24 cellular contexts compared by ENCODE assay signal in the genomic region with DNA sequence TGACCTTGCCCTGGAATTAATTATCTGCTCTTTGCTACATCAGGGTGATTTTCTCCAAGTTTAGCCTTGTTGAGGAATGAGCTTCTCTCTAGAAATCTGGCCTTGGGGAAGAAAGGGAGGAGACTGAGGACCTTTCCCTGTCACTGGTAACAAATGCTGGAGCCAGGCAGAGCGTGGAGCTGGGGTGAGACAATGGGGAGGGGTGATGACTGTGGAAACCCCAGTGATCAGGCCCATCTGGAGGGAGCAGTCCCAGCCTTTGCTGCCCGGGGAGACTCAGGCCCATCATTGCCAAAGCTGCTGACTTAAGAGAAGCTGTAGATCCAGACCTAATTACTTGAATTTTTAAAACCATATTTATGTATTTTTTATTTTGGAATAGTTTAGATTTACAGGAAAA. TPM values are rescaled to one million over a fixed set of nuclear protein-coding genes. Genes with fewer than 3 reads are reported as not detected.
A peak's percentile ranks its signal among the peaks of the same experiment; 100 is the strongest.
DNase-seq lines count a peak whose midpoint lies in the region; ATAC-seq and TF ChIP-seq lines count a peak whose summit lies in the region.
"Had no signal": no experiment of that assay in that cellular context is flagged by ENCODE, and none has a peak within 500 bp of the region (broad histone marks: within the 10 kb centered on the region; RNA-seq: fewer than 3 reads in every experiment).

No MANE protein-coding gene starts in this region.

- H3K9me3 Mint-ChIP-seq in activated CD8-positive, alpha-beta T cell treated with anti-CD3 and anti-CD28 coated beads for 36 hours = no peaks in the 10 kb centered on the region
- no peaks in the 10 kb centered on the region for H3K9me3 Mint-ChIP-seq in activated CD8-positive, alpha-beta T cell treated with anti-CD3 and anti-CD28 coated beads, Interleukin-2, amount 10 ng/mL, durations not matched to agents 7 days and 5 days (ENCODE audit: insufficient read depth)
- peaks cover 4% of the 10 kb centered on the region for H3K9me3 Mint-ChIP-seq in WTC11
- H3K9me3 Mint-ChIP-seq: T-helper 2 cell treated with Interferon-gamma antibody and Interleukin-4, amounts not matched to agents 5 μg/mL and 100 μg/mL, for 36 hours had no signal

- no peak overlapping the region for H3K4me3 Mint-ChIP-seq in activated CD8-positive, alpha-beta T cell treated with anti-CD3 and anti-CD28 coated beads for 36 hours
- H3K4me3 Mint-ChIP-seq in activated CD8-positive, alpha-beta T cell treated with anti-CD3 and anti-CD28 coated beads, Interleukin-2, amount 10 ng/mL, durations not matched to agents 7 days and 5 days = no peak overlapping the region
- no peak overlapping the region for H3K4me3 Mint-ChIP-seq in WTC11
- H3K4me3 Mint-ChIP-seq: T-helper 2 cell treated with Interferon-gamma antibody and Interleukin-4, amounts not matched to agents 5 μg/mL and 100 μg/mL, for 36 hours had no signal

- DNase-seq in activated CD8-positive, alpha-beta T cell treated with anti-CD3 and anti-CD28 coated beads for 36 hours = no peak
- no peak for DNase-seq in activated CD8-positive, alpha-beta T cell treated with anti-CD3 and anti-CD28 coated beads, Interleukin-2, amount 10 ng/mL, durations not matched to agents 7 days and 5 days
- DNase-seq in WTC11 (ENCODE audit: low spot score) (no peak), fibroblast of the aortic adventitia (ENCODE audit: low read depth) (peak; percentile 44), tibial artery (no peak), superior temporal gyrus (ENCODE audit: extremely low spot score) (no peak)
- DNase-seq: activated CD8-positive, alpha-beta memory T cell treated with anti-CD3 and anti-CD28 coated beads for 24 hours; dorsolateral prefrontal cortex; gastrocnemius medialis; islet precursor cell; mammary epithelial cell; MG63; NCI-H1436; NCI-H524 treated with DMSO at 0.1 percent for 48 hours; pancreas; stimulated activated naive CD4-positive, alpha-beta T cell; thyroid gland had no signal

- H3K4me1 Mint-ChIP-seq in activated CD8-positive, alpha-beta T cell treated with anti-CD3 and anti-CD28 coated beads for 36 hours (ENCODE audit: low read depth) = peaks cover 7% of the 10 kb centered on the region
- H3K4me1 Mint-ChIP-seq in activated CD8-positive, alpha-beta T cell treated with anti-CD3 and anti-CD28 coated beads, Interleukin-2, amount 10 ng/mL, durations not matched to agents 7 days and 5 days (ENCODE audit: low read depth) = peaks cover 12% of the 10 kb centered on the region
- H3K4me1 Mint-ChIP-seq in WTC11 = 0 out of 2 replicates have a peak, but pooled peaks cover 3% of the 10 kb centered on the region

- H3K27ac ChIP-seq in tibial artery = peak overlapping the region; percentile 75 to 76
- H3K27ac ChIP-seq: 22Rv1, dorsolateral prefrontal cortex, gastrocnemius medialis, HL-60, pancreas, thyroid gland had no signal

- peak overlapping the region; percentile 16 for H3K27ac Mint-ChIP-seq in activated CD8-positive, alpha-beta T cell treated with anti-CD3 and anti-CD28 coated beads for 36 hours
- no peak overlapping the region for H3K27ac Mint-ChIP-seq in activated CD8-positive, alpha-beta T cell treated with anti-CD3 and anti-CD28 coated beads, Interleukin-2, amount 10 ng/mL, durations not matched to agents 7 days and 5 days
- peak overlapping the region; percentile 7; the same call in 1 of the 2 replicates for H3K27ac Mint-ChIP-seq in WTC11
- H3K27ac Mint-ChIP-seq: T-helper 2 cell treated with Interferon-gamma antibody and Interleukin-4, amounts not matched to agents 5 μg/mL and 100 μg/mL, for 36 hours had no signal

- no peaks in the 10 kb centered on the region for H3K27me3 Mint-ChIP-seq in activated CD8-positive, alpha-beta T cell treated with anti-CD3 and anti-CD28 coated beads for 36 hours
- H3K27me3 Mint-ChIP-seq in activated CD8-positive, alpha-beta T cell treated with anti-CD3 and anti-CD28 coated beads, Interleukin-2, amount 10 ng/mL, durations not matched to agents 7 days and 5 days (ENCODE audit: low read depth) = no peaks in the 10 kb centered on the region
- no peaks in the 10 kb centered on the region for H3K27me3 Mint-ChIP-seq in WTC11 (ENCODE audit: low read depth)

- no peak for TF ChIP-seq CTCF in activated CD8-positive, alpha-beta T cell treated with anti-CD3 and anti-CD28 coated beads for 36 hours (IDR thresholded peaks at IDR 0.05)
- TF ChIP-seq CTCF in WTC11 (IDR thresholded peaks at IDR 0.05) (no peak), fibroblast of the aortic adventitia (IDR thresholded peaks at IDR 0.05; ENCODE audit: insufficient read depth, low read length) (no peak), tibial artery (IDR thresholded peaks at IDR 0.05) (no peak)

- intact Hi-C loops in activated CD8-positive, alpha-beta T cell treated with anti-CD3 and anti-CD28 coated beads for 36 hours (cut with micrococcal nuclease) = no loop called here
- intact Hi-C loops in tibial artery (cut with DNase I; ENCODE audit: low total_unique reads) = no loop called here

- H3K4me3 ChIP-seq in fibroblast of the aortic adventitia (ENCODE audit: low read depth, low read length) (no peak overlapping the region), tibial artery (no peak overlapping the region)
- H3K4me3 ChIP-seq: BLaER1 treated with 17β-estradiol and CSF1 and Interleukin-3, amounts not matched to agents 10 nM and 100 nM; dorsolateral prefrontal cortex; gastrocnemius medialis; MG63; pancreas; thyroid gland had no signal

- POLR2A ChIA-PET in activated CD8-positive, alpha-beta T cell treated with anti-CD3 and anti-CD28 coated beads for 36 hours (lab: Charles Lee) = no interaction called here
- POLR2A ChIA-PET in activated CD8-positive, alpha-beta T cell treated with anti-CD3 and anti-CD28 coated beads, Interleukin-2, amount 10 ng/mL, durations not matched to agents 7 days and 5 days (lab: Charles Lee) = interaction anchor here (1.6 kb wide), 1 partner anchor 17 kb away, joined by 3 read pairs; no protein-coding TSS in a partner anchor
- POLR2A ChIA-PET in WTC11 (lab: Charles Lee) = interaction anchor here (0.6 kb wide), 1 partner anchor 149 kb away, joined by 3 read pairs; no protein-coding TSS in a partner anchor

- CTCF ChIA-PET in activated CD8-positive, alpha-beta T cell treated with anti-CD3 and anti-CD28 coated beads for 36 hours (lab: Charles Lee) = interaction anchor here (0.7 to 1.4 kb wide), 2 partner anchors 31 to 103 kb away, joined by 3 to 4 read pairs; a partner anchor contains a TSS
- CTCF ChIA-PET in activated CD8-positive, alpha-beta T cell treated with anti-CD3 and anti-CD28 coated beads, Interleukin-2, amount 10 ng/mL, durations not matched to agents 7 days and 5 days (lab: Charles Lee) = interaction anchor here (2.1 kb wide), 1 partner anchor 103 kb away, joined by 5 read pairs; no protein-coding TSS in a partner anchor
- CTCF ChIA-PET in WTC11 (lab: Charles Lee) = interaction anchor here (1.0 to 2.7 kb wide), 3 partner anchors 32 to 44 kb away, joined by 3 to 14 read pairs (median 3); a partner anchor contains a TSS

- H3K36me3 ChIP-seq in tibial artery = peaks cover 0 to 6% (median 0%) of the 10 kb centered on the region in 3 donors
- H3K36me3 ChIP-seq: gastrocnemius medialis, MG63, pancreas, thyroid gland had no signal

- H3K36me3 Mint-ChIP-seq in activated CD8-positive, alpha-beta T cell treated with anti-CD3 and anti-CD28 coated beads for 36 hours (ENCODE audit: low read depth) = peaks cover 8% of the 10 kb centered on the region
- peaks cover 24% of the 10 kb centered on the region for H3K36me3 Mint-ChIP-seq in activated CD8-positive, alpha-beta T cell treated with anti-CD3 and anti-CD28 coated beads, Interleukin-2, amount 10 ng/mL, durations not matched to agents 7 days and 5 days (ENCODE audit: low read depth)
- H3K36me3 Mint-ChIP-seq in WTC11 = peaks cover 3% of the 10 kb centered on the region; the same call in 1 of the 2 replicates

- H3K4me1 ChIP-seq in tibial artery = peaks cover 0 to 31% (median 15%) of the 10 kb centered on the region in 4 donors
- H3K4me1 ChIP-seq: gastrocnemius medialis, pancreas had no signal

- ATAC-seq in activated CD8-positive, alpha-beta T cell treated with anti-CD3 and anti-CD28 coated beads for 36 hours = no peak
- no peak for ATAC-seq in activated CD8-positive, alpha-beta T cell treated with anti-CD3 and anti-CD28 coated beads, Interleukin-2, amount 10 ng/mL, durations not matched to agents 7 days and 5 days
- no peak for ATAC-seq in WTC11
- ATAC-seq in HG02852 (IDR thresholded peaks at IDR 0.05; ENCODE audit: unreplicated experiment) = no peak
- no peak for ATAC-seq in HG02571 (IDR thresholded peaks at IDR 0.05; ENCODE audit: unreplicated experiment)
- ATAC-seq: gastrocnemius medialis, pancreas, SK-N-SH treated with all-trans-retinoic acid at 6 μM for 48 hours had no signal

- no peaks in the 10 kb centered on the region for H3K9me3 ChIP-seq in tibial artery
- H3K9me3 ChIP-seq: gastrocnemius medialis, MG63, pancreas, thyroid gland had no signal

- H3K27me3 ChIP-seq in tibial artery = no peaks in the 10 kb centered on the region
- H3K27me3 ChIP-seq: BLaER1 treated with 17β-estradiol and CSF1 and Interleukin-3, amounts not matched to agents 10 nM and 100 nM; dorsolateral prefrontal cortex; gastrocnemius medialis; MG63; pancreas; thyroid gland had no signal

RNA-seq across cellular contexts. Expression of a gene that starts 31.3 kb away (rescaled TPM):
- total RNA-seq in activated CD8-positive, alpha-beta T cell treated with anti-CD3 and anti-CD28 coated beads for 36 hours = 10 to 100 TPM; 27.3 to 31.7 TPM
- total RNA-seq in activated CD8-positive, alpha-beta T cell treated with anti-CD3 and anti-CD28 coated beads, Interleukin-2, amount 10 ng/mL, durations not matched to agents 7 days and 5 days = 10 to 100 TPM; 29.3 to 32.6 TPM
- total RNA-seq in WTC11 (2021) (25.8 to 31.0 TPM (median 29.8 TPM) in 3 replicates), fibroblast of the aortic adventitia (ENCODE audit: low replicate concordance) (1.5 and 2.7 TPM in 2 replicates)
